In the genomic region with DNA sequence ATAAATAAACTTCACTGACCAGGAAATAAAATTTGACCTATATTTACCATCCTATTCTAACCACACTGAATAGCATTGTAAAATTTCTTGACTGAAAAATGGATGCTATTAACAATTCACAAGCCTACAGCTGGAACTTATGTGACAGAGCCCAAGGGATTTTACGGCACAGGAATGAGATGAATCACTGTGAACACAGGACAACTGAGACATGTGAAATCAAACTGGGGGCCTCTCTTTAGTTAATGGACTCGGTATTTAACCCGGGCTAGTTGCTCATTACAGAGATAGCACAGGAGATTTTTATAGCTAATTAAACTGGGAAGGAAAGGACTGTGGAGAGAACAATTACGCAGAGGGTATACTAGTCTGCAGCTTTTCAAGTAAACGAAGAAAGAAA, we compare ENCODE assay signal across 1 cellular context.
TF ChIP-seq lines count a peak whose summit lies in the region.

No MANE protein-coding gene starts in this region.

TF ChIP-seq in HEK293, 187 proteins besides CTCF, POLR2A, EP300 and RAD21 (continued from another document and continues in another):
- TF ChIP-seq, protein P1, sequence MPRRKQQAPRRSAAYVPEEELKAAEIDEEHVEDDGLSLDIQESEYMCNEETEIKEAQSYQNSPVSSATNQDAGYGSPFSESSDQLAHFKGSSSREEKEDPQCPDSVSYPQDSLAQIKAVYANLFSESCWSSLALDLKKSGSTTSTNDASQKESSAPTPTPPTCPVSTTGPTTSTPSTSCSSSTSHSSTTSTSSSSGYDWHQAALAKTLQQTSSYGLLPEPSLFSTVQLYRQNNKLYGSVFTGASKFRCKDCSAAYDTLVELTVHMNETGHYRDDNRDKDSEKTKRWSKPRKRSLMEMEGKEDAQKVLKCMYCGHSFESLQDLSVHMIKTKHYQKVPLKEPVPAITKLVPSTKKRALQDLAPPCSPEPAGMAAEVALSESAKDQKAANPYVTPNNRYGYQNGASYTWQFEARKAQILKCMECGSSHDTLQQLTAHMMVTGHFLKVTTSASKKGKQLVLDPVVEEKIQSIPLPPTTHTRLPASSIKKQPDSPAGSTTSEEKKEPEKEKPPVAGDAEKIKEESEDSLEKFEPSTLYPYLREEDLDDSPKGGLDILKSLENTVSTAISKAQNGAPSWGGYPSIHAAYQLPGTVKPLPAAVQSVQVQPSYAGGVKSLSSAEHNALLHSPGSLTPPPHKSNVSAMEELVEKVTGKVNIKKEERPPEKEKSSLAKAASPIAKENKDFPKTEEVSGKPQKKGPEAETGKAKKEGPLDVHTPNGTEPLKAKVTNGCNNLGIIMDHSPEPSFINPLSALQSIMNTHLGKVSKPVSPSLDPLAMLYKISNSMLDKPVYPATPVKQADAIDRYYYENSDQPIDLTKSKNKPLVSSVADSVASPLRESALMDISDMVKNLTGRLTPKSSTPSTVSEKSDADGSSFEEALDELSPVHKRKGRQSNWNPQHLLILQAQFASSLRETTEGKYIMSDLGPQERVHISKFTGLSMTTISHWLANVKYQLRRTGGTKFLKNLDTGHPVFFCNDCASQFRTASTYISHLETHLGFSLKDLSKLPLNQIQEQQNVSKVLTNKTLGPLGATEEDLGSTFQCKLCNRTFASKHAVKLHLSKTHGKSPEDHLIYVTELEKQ (tag by site-specific recombination; IDR thresholded peaks at IDR 0.05; ENCODE audit: borderline replicate concordance) = peak; percentile 84
- no peak for TF ChIP-seq ZNF510 (tag by site-specific recombination; IDR thresholded peaks at IDR 0.05; ENCODE audit: insufficient replicate concordance)
- no peak for TF ChIP-seq ZNF544 (tag by site-specific recombination; IDR thresholded peaks at IDR 0.05)
- TF ChIP-seq, protein P2, sequence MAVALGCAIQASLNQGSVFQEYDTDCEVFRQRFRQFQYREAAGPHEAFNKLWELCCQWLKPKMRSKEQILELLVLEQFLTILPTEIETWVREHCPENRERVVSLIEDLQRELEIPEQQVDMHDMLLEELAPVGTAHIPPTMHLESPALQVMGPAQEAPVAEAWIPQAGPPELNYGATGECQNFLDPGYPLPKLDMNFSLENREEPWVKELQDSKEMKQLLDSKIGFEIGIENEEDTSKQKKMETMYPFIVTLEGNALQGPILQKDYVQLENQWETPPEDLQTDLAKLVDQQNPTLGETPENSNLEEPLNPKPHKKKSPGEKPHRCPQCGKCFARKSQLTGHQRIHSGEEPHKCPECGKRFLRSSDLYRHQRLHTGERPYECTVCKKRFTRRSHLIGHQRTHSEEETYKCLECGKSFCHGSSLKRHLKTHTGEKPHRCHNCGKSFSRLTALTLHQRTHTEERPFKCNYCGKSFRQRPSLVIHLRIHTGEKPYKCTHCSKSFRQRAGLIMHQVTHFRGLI (tag by site-specific recombination; IDR thresholded peaks at IDR 0.05) = no peak
- TF ChIP-seq ZNF248 (tag by site-specific recombination; IDR thresholded peaks at IDR 0.05) = no peak
- TF ChIP-seq ZFP3 (tag by site-specific recombination; IDR thresholded peaks at IDR 0.05; ENCODE audit: low read depth) = no peak
- TF ChIP-seq, protein P3, sequence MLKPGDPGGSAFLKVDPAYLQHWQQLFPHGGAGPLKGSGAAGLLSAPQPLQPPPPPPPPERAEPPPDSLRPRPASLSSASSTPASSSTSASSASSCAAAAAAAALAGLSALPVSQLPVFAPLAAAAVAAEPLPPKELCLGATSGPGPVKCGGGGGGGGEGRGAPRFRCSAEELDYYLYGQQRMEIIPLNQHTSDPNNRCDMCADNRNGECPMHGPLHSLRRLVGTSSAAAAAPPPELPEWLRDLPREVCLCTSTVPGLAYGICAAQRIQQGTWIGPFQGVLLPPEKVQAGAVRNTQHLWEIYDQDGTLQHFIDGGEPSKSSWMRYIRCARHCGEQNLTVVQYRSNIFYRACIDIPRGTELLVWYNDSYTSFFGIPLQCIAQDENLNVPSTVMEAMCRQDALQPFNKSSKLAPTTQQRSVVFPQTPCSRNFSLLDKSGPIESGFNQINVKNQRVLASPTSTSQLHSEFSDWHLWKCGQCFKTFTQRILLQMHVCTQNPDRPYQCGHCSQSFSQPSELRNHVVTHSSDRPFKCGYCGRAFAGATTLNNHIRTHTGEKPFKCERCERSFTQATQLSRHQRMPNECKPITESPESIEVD (tag by site-specific recombination; IDR thresholded peaks at IDR 0.05) = peak; percentile 91
- peak; percentile 84 for TF ChIP-seq FEZF1 (tag by site-specific recombination; IDR thresholded peaks at IDR 0.05)
- TF ChIP-seq ZNF558 (tag by site-specific recombination; IDR thresholded peaks at IDR 0.05) = no peak
- TF ChIP-seq ZNF175 (tag by site-specific recombination; IDR thresholded peaks at IDR 0.05) = no peak
- no peak for TF ChIP-seq ZNF670 (tag by site-specific recombination; IDR thresholded peaks at IDR 0.05; ENCODE audit: low read depth)
- TF ChIP-seq, protein P4, sequence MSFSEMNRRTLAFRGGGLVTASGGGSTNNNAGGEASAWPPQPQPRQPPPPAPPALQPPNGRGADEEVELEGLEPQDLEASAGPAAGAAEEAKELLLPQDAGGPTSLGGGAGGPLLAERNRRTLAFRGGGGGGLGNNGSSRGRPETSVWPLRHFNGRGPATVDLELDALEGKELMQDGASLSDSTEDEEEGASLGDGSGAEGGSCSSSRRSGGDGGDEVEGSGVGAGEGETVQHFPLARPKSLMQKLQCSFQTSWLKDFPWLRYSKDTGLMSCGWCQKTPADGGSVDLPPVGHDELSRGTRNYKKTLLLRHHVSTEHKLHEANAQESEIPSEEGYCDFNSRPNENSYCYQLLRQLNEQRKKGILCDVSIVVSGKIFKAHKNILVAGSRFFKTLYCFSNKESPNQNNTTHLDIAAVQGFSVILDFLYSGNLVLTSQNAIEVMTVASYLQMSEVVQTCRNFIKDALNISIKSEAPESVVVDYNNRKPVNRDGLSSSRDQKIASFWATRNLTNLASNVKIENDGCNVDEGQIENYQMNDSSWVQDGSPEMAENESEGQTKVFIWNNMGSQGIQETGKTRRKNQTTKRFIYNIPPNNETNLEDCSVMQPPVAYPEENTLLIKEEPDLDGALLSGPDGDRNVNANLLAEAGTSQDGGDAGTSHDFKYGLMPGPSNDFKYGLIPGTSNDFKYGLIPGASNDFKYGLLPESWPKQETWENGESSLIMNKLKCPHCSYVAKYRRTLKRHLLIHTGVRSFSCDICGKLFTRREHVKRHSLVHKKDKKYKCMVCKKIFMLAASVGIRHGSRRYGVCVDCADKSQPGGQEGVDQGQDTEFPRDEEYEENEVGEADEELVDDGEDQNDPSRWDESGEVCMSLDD (tag by site-specific recombination; IDR thresholded peaks at IDR 0.05) = no peak
- no peak for TF ChIP-seq ZNF423 (tag by site-specific recombination; IDR thresholded peaks at IDR 0.05)
- no peak for TF ChIP-seq ZNF19 (tag by site-specific recombination; IDR thresholded peaks at IDR 0.05; ENCODE audit: low read depth)
- TF ChIP-seq ZNF138 (tag by site-specific recombination; IDR thresholded peaks at IDR 0.05; ENCODE audit: borderline replicate concordance) = no peak
- TF ChIP-seq ZNF302 (tag by site-specific recombination; IDR thresholded peaks at IDR 0.05; ENCODE audit: low read depth) = no peak
- TF ChIP-seq, protein P5, sequence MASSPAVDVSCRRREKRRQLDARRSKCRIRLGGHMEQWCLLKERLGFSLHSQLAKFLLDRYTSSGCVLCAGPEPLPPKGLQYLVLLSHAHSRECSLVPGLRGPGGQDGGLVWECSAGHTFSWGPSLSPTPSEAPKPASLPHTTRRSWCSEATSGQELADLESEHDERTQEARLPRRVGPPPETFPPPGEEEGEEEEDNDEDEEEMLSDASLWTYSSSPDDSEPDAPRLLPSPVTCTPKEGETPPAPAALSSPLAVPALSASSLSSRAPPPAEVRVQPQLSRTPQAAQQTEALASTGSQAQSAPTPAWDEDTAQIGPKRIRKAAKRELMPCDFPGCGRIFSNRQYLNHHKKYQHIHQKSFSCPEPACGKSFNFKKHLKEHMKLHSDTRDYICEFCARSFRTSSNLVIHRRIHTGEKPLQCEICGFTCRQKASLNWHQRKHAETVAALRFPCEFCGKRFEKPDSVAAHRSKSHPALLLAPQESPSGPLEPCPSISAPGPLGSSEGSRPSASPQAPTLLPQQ (tag by site-specific recombination; IDR thresholded peaks at IDR 0.05) = no peak
- TF ChIP-seq, protein P6, sequence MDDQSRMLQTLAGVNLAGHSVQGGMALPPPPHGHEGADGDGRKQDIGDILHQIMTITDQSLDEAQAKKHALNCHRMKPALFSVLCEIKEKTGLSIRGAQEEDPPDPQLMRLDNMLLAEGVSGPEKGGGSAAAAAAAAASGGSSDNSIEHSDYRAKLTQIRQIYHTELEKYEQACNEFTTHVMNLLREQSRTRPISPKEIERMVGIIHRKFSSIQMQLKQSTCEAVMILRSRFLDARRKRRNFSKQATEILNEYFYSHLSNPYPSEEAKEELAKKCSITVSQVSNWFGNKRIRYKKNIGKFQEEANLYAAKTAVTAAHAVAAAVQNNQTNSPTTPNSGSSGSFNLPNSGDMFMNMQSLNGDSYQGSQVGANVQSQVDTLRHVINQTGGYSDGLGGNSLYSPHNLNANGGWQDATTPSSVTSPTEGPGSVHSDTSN (CRISPR knock-in tag; IDR thresholded peaks at IDR 0.05) = no peak
- peak; percentile 79 for TF ChIP-seq ZNF843 (tag by site-specific recombination; IDR thresholded peaks at IDR 0.05)
- TF ChIP-seq, protein P7, sequence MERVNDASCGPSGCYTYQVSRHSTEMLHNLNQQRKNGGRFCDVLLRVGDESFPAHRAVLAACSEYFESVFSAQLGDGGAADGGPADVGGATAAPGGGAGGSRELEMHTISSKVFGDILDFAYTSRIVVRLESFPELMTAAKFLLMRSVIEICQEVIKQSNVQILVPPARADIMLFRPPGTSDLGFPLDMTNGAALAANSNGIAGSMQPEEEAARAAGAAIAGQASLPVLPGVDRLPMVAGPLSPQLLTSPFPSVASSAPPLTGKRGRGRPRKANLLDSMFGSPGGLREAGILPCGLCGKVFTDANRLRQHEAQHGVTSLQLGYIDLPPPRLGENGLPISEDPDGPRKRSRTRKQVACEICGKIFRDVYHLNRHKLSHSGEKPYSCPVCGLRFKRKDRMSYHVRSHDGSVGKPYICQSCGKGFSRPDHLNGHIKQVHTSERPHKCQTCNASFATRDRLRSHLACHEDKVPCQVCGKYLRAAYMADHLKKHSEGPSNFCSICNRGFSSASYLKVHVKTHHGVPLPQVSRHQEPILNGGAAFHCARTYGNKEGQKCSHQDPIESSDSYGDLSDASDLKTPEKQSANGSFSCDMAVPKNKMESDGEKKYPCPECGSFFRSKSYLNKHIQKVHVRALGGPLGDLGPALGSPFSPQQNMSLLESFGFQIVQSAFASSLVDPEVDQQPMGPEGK (tag by site-specific recombination; IDR thresholded peaks at IDR 0.05) = no peak
- no peak for TF ChIP-seq ZNF48 (tag by site-specific recombination; IDR thresholded peaks at IDR 0.05)
- TF ChIP-seq ZNF24 (tag by site-specific recombination; IDR thresholded peaks at IDR 0.05) = peak; percentile 50; the same call in 1 of the 2 replicates
- TF ChIP-seq BCL11A (tag by site-specific recombination; IDR thresholded peaks at IDR 0.05; ENCODE audit: low read depth) = peak; percentile 89
- no peak for TF ChIP-seq ZNF660 (tag by site-specific recombination; IDR thresholded peaks at IDR 0.05)
- TF ChIP-seq MYNN (tag by site-specific recombination; IDR thresholded peaks at IDR 0.05; ENCODE audit: borderline replicate concordance) = no peak
- no peak for TF ChIP-seq KLF7 (tag by site-specific recombination; IDR thresholded peaks at IDR 0.05; ENCODE audit: borderline replicate concordance)
- TF ChIP-seq ZNF777 (tag by site-specific recombination; IDR thresholded peaks at IDR 0.05; ENCODE audit: borderline replicate concordance) = no peak
- TF ChIP-seq, protein P8, sequence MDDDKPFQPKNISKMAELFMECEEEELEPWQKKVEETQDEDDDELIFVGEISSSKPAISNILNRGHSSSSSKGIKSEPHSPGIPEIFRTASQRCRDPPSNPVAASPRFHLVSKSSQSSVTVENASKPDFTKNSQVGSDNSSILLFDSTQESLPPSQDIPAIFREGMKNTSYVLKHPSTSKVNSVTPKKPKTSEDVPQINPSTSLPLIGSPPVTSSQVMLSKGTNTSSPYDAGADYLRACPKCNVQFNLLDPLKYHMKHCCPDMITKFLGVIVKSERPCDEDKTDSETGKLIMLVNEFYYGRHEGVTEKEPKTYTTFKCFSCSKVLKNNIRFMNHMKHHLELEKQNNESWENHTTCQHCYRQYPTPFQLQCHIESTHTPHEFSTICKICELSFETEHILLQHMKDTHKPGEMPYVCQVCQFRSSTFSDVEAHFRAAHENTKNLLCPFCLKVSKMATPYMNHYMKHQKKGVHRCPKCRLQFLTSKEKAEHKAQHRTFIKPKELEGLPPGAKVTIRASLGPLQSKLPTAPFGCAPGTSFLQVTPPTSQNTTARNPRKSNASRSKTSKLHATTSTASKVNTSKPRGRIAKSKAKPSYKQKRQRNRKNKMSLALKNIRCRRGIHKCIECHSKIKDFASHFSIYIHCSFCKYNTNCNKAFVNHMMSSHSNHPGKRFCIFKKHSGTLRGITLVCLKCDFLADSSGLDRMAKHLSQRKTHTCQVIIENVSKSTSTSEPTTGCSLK (tag by site-specific recombination; IDR thresholded peaks at IDR 0.05) = no peak
- TF ChIP-seq ZNF792 (tag by site-specific recombination; IDR thresholded peaks at IDR 0.05) = no peak
- TF ChIP-seq, protein P9, sequence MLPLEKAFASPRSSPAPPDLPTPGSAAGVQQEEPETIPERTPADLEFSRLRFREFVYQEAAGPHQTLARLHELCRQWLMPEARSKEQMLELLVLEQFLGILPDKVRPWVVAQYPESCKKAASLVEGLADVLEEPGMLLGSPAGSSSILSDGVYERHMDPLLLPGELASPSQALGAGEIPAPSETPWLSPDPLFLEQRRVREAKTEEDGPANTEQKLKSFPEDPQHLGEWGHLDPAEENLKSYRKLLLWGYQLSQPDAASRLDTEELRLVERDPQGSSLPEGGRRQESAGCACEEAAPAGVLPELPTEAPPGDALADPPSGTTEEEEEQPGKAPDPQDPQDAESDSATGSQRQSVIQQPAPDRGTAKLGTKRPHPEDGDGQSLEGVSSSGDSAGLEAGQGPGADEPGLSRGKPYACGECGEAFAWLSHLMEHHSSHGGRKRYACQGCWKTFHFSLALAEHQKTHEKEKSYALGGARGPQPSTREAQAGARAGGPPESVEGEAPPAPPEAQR (tag by site-specific recombination; IDR thresholded peaks at IDR 0.05) = no peak
- peak; percentile 28; the same call in 1 of the 2 replicates for TF ChIP-seq ZNF76 (tag by site-specific recombination; IDR thresholded peaks at IDR 0.05; ENCODE audit: borderline replicate concordance, low read depth)
- 0 out of 2 replicates have a peak, but pooled peaks have one; percentile 45 for TF ChIP-seq ZNF501 (tag by site-specific recombination; IDR thresholded peaks at IDR 0.05)
- TF ChIP-seq ZNF629 (tag by site-specific recombination; IDR thresholded peaks at IDR 0.05) = 0 out of 2 replicates have a peak, but pooled peaks have one; percentile 50
- TF ChIP-seq ZNF473 (tag by site-specific recombination; IDR thresholded peaks at IDR 0.05) = no peak
- TF ChIP-seq, protein P10, sequence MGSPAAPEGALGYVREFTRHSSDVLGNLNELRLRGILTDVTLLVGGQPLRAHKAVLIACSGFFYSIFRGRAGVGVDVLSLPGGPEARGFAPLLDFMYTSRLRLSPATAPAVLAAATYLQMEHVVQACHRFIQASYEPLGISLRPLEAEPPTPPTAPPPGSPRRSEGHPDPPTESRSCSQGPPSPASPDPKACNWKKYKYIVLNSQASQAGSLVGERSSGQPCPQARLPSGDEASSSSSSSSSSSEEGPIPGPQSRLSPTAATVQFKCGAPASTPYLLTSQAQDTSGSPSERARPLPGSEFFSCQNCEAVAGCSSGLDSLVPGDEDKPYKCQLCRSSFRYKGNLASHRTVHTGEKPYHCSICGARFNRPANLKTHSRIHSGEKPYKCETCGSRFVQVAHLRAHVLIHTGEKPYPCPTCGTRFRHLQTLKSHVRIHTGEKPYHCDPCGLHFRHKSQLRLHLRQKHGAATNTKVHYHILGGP (tag by site-specific recombination; IDR thresholded peaks at IDR 0.05) = no peak
- TF ChIP-seq GFI1B (tag by site-specific recombination; IDR thresholded peaks at IDR 0.05) = no peak
- no peak for TF ChIP-seq TCF7L2 (IDR thresholded peaks at IDR 0.05; ENCODE audit: borderline replicate concordance, low read depth, low read length)
- TF ChIP-seq ZNF548 (tag by site-specific recombination; IDR thresholded peaks at IDR 0.05) = no peak
- TF ChIP-seq SP7 (tag by site-specific recombination; IDR thresholded peaks at IDR 0.05) = peak; percentile 80
- peak; percentile 94 for TF ChIP-seq ZNF664 (tag by site-specific recombination; IDR thresholded peaks at IDR 0.05)
